8 cellular contexts compared by ENCODE assay signal in genomic region chr1:16248603-16249534, GRCh38. TPM values are rescaled to one million over a fixed set of nuclear protein-coding genes. Genes with fewer than 3 reads are reported as not detected.
DNase-seq lines count a peak whose midpoint lies in the region; ATAC-seq, FAIRE-seq and TF ChIP-seq lines count a peak whose summit lies in the region.

No MANE protein-coding gene starts in this region.

- H3K4me3 ChIP-seq in body of pancreas (no peak overlapping the region), kidney (ENCODE audit: low read length in 2 of 2) (no peak overlapping the region)

- H3K27ac Mint-ChIP-seq in HFFc6 = peak overlapping the region; percentile 46; the same call in 1 of the 2 replicates

- H3K36me3 ChIP-seq in body of pancreas (replicated peaks in 1 of 2; ENCODE audit: insufficient read depth in 1 of 2, low read depth in 2 of 2) = peaks cover 0 to 2% of the 10 kb centered on the region in 2 donors
- peaks cover 20 to 23% of the 10 kb centered on the region in 2 donors for H3K36me3 ChIP-seq in kidney (ENCODE audit: control insufficient read depth in 1 of 2, insufficient read depth in 2 of 2, low read length in 2 of 2)

- TF ChIP-seq POLR2A in body of pancreas (IDR thresholded peaks at IDR 0.05) = peak in 2 of 3 donors; percentile 38 to 44

- no peak overlapping the region for H3K9ac ChIP-seq in kidney (ENCODE audit: low read length in 2 of 2)

- intact Hi-C loops in body of pancreas (cut with DNase I) (no loop called here), kidney (cut with DNase I) (loop anchor here (10.0 kb wide), 1 partner anchor 164 kb away; no protein-coding TSS in a partner anchor)

- DNase-seq in DMS 273 (lab: John Stamatoyannopoulos, UW; ENCODE audit: unreplicated experiment) (peak; percentile 93), HFFc6 (peak; percentile 53), NCI-H510A treated with DMSO at 0.1 percent for 48 hours (lab: John Stamatoyannopoulos, UW) (peak; percentile 100), body of pancreas (peak; percentile 90 to 96 (median 94)), kidney (peak; percentile 93), substantia nigra (lab: John Stamatoyannopoulos, UW) (peak in 42 of 49 donors; percentile 7 to 93 (median 60)), OCI-M2 (lab: John Stamatoyannopoulos, UW; ENCODE audit: unreplicated experiment) (no peak)

- 17 to 18% methylated on average over 7 of the region's 7 CpGs for WGBS in body of pancreas, 2 donors

- H3K4me1 Mint-ChIP-seq in HFFc6 (ENCODE audit: low read depth) = peaks cover 43% of the 10 kb centered on the region

- no peak for FAIRE-seq in kidney (lab: Jason Lieb, UNC)

- H3K4me3 Mint-ChIP-seq in HFFc6 = no peak overlapping the region

- peaks cover 33% of the 10 kb centered on the region for H3K36me3 Mint-ChIP-seq in HFFc6 (ENCODE audit: low read depth)

- peaks cover 6% of the 10 kb centered on the region; the same call in 1 of the 2 replicates for H3K27me3 Mint-ChIP-seq in HFFc6 (ENCODE audit: insufficient read depth)

- H3K27me3 ChIP-seq in body of pancreas = no peaks in the 10 kb centered on the region

- no peaks in the 10 kb centered on the region for H3K9me3 Mint-ChIP-seq in HFFc6

- H3K9me3 ChIP-seq in body of pancreas (no peaks in the 10 kb centered on the region), kidney (ENCODE audit: control insufficient read depth in 1 of 2, low read length in 2 of 2) (no peaks in the 10 kb centered on the region)

- TF ChIP-seq CTCF in HFFc6 (IDR thresholded peaks at IDR 0.05) (no peak), body of pancreas (IDR thresholded peaks at IDR 0.05) (peak in 1 of 7 experiments; percentile 9), kidney (IDR thresholded peaks at IDR 0.05; ENCODE audit: borderline replicate concordance, extremely low read depth, insufficient read depth) (no peak)

- H3K27ac ChIP-seq in body of pancreas (peak overlapping the region; percentile 75 to 89 (median 85)), kidney (ENCODE audit: low read depth in 2 of 2, low read length in 2 of 2) (no peak overlapping the region), substantia nigra (ENCODE audit: low read depth, low read length, poor library complexity, severe bottlenecking) (peak overlapping the region; percentile 1)

- peaks cover 63% of the 10 kb centered on the region for H3K4me1 ChIP-seq in body of pancreas
- H3K4me1 ChIP-seq in kidney (ENCODE audit: control insufficient read depth in 1 of 2, insufficient read depth in 1 of 2, low read depth in 1 of 2, low read length in 2 of 2) = peaks cover 12 to 13% of the 10 kb centered on the region in 2 donors

- ATAC-seq in body of pancreas (peak; percentile 80), GM18909 (IDR thresholded peaks at IDR 0.05; ENCODE audit: poor library complexity, unreplicated experiment) (no peak)

RNA-seq across cellular contexts. Expression of gene CPLANE2, which starts 11.9 kb away (rescaled TPM):
- total RNA-seq in HFFc6 (2021; fragmentation: NEBNext Ultra II Directional; extraction: Animal tissue kit (Norgen Biotek cat#: 25700)) = 10 to 100 TPM in 1 of 6 experiments, 1 to 10 TPM in 5; 6.5 to 11.8 (median 7.5) TPM
- total RNA-seq in body of pancreas = 1 to 10 TPM; 3.6 TPM
- 9.4 TPM for total RNA-seq in kidney
- polyA plus RNA-seq in kidney (ENCODE audit: insufficient read depth, low read depth, low replicate concordance) = 7.9 TPM

RNA-seq across cellular contexts. Expression of gene ARHGEF19, which starts 36.4 kb away (rescaled TPM):
- 1 to 10 TPM; 5.5 to 9.0 (median 7.2) TPM for total RNA-seq in HFFc6 (2021; fragmentation: NEBNext Ultra II Directional; extraction: Animal tissue kit (Norgen Biotek cat#: 25700))
- total RNA-seq in body of pancreas (10 to 100 TPM; 15.3 to 31.3 TPM), kidney (8.2 TPM)
- polyA plus RNA-seq in kidney (ENCODE audit: insufficient read depth, low read depth, low replicate concordance) = 3.5 TPM

Comparison
In these comparisons a context has a peak if more than half of its experiments do, and no peak if none do; other contexts are left out.
1. H3K27ac ChIP-seq: peak in body of pancreas (4 of 4) and substantia nigra (single experiment); none in kidney (0 of 2).